Comparison of ENCODE assay signal across 9 cellular contexts in genomic region chr19:47274891-47275865, GRCh38. TPM values are rescaled to one million over a fixed set of nuclear protein-coding genes. Genes with fewer than 3 reads are reported as not detected.
DNase-seq lines count a peak whose midpoint lies in the region; ATAC-seq and TF ChIP-seq lines count a peak whose summit lies in the region.
"Had no signal": no experiment of that assay in that cellular context is flagged by ENCODE, and none has a peak within 500 bp of the region (broad histone marks: within the 10 kb centered on the region; RNA-seq: fewer than 3 reads in every experiment).

No MANE protein-coding gene starts in this region.

- ATAC-seq in GM19035 (IDR thresholded peaks at IDR 0.05; ENCODE audit: unreplicated experiment) (peak; percentile 30), lung (ENCODE audit: insufficient read depth, low FRiP score) (no peak)

- TF ChIP-seq CTCF in AG09309 (IDR thresholded peaks at IDR 0.05; ENCODE audit: control insufficient read depth, insufficient read depth, low read depth, low read length, missing control alignments) (no peak), MM.1S (IDR thresholded peaks at IDR 0.05; ENCODE audit: low read length) (no peak), cardiac fibroblast (IDR thresholded peaks at IDR 0.05; ENCODE audit: low read depth, low read length) (no peak), lung (IDR thresholded peaks at IDR 0.05; ENCODE audit: control extremely low read depth, extremely low read depth) (no peak), thyroid gland (IDR thresholded peaks at IDR 0.05) (no peak)

- H3K36me3 ChIP-seq in MM.1S (replicated peaks; ENCODE audit: insufficient read depth, low read length) (no peaks in the 10 kb centered on the region), lung (ENCODE audit: control insufficient read depth in 2 of 2, insufficient read depth in 2 of 2, low read length in 2 of 2) (peaks cover 7 to 16% of the 10 kb centered on the region in 2 donors), thyroid gland (peaks cover 12 to 16% of the 10 kb centered on the region in 2 donors)

- H2AFZ ChIP-seq in MM.1S (ENCODE audit: low read length), result no peak overlapping the region

- peaks cover 15% of the 10 kb centered on the region; the same call in 1 of the 2 replicates for H3F3A ChIP-seq in MM.1S (ENCODE audit: insufficient read depth, low read length)

- no peaks in the 10 kb centered on the region for H3K9me3 ChIP-seq in MM.1S (replicated peaks; ENCODE audit: insufficient read depth, low read length)
- no peaks in the 10 kb centered on the region for H3K9me3 ChIP-seq in lung (ENCODE audit: control insufficient read depth in 2 of 2, insufficient read depth in 1 of 2, low read length in 1 of 2)
- H3K9me3 ChIP-seq in thyroid gland, result no peaks in the 10 kb centered on the region

- no peak for TF ChIP-seq POLR2A in thyroid gland (IDR thresholded peaks at IDR 0.05)

- 9 to 12% methylated on average over 55 to 83 of the region's 83 CpGs for WGBS in lung, 2 donors
- WGBS in thyroid gland, 2 donors, result 25 to 33% methylated on average over 12 to 18 of the region's 83 CpGs

- H3K4me1 ChIP-seq in MM.1S (ENCODE audit: low read length) (no peaks in the 10 kb centered on the region), lung (ENCODE audit: control insufficient read depth in 2 of 2, insufficient read depth in 2 of 2, low read length in 2 of 2) (peaks cover 3 to 17% of the 10 kb centered on the region in 2 donors), thyroid gland (peaks cover 5 to 30% of the 10 kb centered on the region in 2 donors)

- no peaks in the 10 kb centered on the region for H3K79me2 ChIP-seq in MM.1S (ENCODE audit: low read length)

- intact Hi-C loops in thyroid gland (cut with DNase I), result no loop called here

- H3K27me3 ChIP-seq in MM.1S (replicated peaks; ENCODE audit: insufficient read depth, low read length) (no peaks in the 10 kb centered on the region), lung (ENCODE audit: control insufficient read depth, insufficient read depth) (no peaks in the 10 kb centered on the region), thyroid gland (no peaks in the 10 kb centered on the region)

- H3K27ac ChIP-seq in MM.1S (ENCODE audit: low read length) (no peak overlapping the region), lung (ENCODE audit: low read depth in 1 of 2, low read length in 1 of 2) (peak overlapping the region; percentile 58 to 78), thyroid gland (peak overlapping the region; percentile 42 to 77 (median 56))

- H3K9me2 ChIP-seq in MM.1S (replicated peaks; ENCODE audit: insufficient read depth, low read length), result no peaks in the 10 kb centered on the region

- no peak overlapping the region; the same call in 1 of the 2 replicates for H3K9ac ChIP-seq in MM.1S (ENCODE audit: low read length)

- H3K4me3 ChIP-seq in AG09309 (ENCODE audit: control insufficient read depth, low read depth, low read length) (peak overlapping the region; percentile 24), MM.1S (ENCODE audit: low read length) (peak overlapping the region; percentile 16; the same call in 1 of the 2 replicates), cardiac fibroblast (replicated peaks in 1 of 2; ENCODE audit: low read depth in 2 of 2, low read length in 2 of 2) (peak overlapping the region; percentile 51 to 53), lung (peak overlapping the region; percentile 29), thyroid gland (replicated peaks in 1 of 3) (peak overlapping the region in 2 of 3 donors; percentile 13 to 72)

- DNase-seq in AG09309 (ENCODE audit: low read depth) (no peak), MM.1S (no peak), cardiac fibroblast (ENCODE audit: low read depth in 2 of 2) (peak; percentile 24 to 31), lung (ENCODE audit: low spot score) (no peak), thyroid gland (peak; percentile 57 to 63), NCI-H2081 treated with DMSO at 0.1 percent for 48 hours (lab: John Stamatoyannopoulos, UW) (no peak), germinal center (ENCODE audit: low spot score) (no peak)

- no peaks in the 10 kb centered on the region for H4K20me1 ChIP-seq in MM.1S (ENCODE audit: insufficient read depth, low read length)

- H3K4me2 ChIP-seq in MM.1S (ENCODE audit: low read depth, low read length), result peak overlapping the region; percentile 50; the same call in 1 of the 2 replicates

RNA-seq across cellular contexts. Expression of gene INAFM1, which starts 0.5 kb away (rescaled TPM):
- total RNA-seq in lung (10 to 100 TPM in 1 of 2 donors, 1 to 10 TPM in 1; 2.4 to 33.5 TPM), thyroid gland (10 to 100 TPM in 1 of 4 donors, 1 to 10 TPM in 3; 4.3 to 10.6 (median 8.2) TPM)
- polyA plus RNA-seq in lung, result 10 to 100 TPM; 12.0 to 12.1 TPM

RNA-seq across cellular contexts. Expression of gene CCDC9, which starts 18.9 kb away (rescaled TPM):
- total RNA-seq in lung (10 to 100 TPM; 17.5 to 44.5 TPM), thyroid gland (10 to 100 TPM; 16.1 to 21.9 (median 17.8) TPM)
- polyA plus RNA-seq in lung, result 10 to 100 TPM; 30.0 to 39.1 TPM

RNA-seq across cellular contexts. Expression of gene C5AR1, which starts 34.5 kb away (rescaled TPM):
- 10 to 100 TPM in 1 of 2 donors, 1 to 10 TPM in 1; 9.6 to 81.2 TPM for total RNA-seq in lung
- 100 to 1,000 TPM in 1 of 2 donors, 1 to 10 TPM in 1; 9.4 to 156 TPM for polyA plus RNA-seq in lung
- total RNA-seq in thyroid gland, result 1 to 10 TPM; 1.2 to 3.5 (median 1.8) TPM
- total RNA-seq: myocyte had no signal

RNA-seq across cellular contexts. Expression of gene BBC3, which starts 44.2 kb away (rescaled TPM):
- 10 to 100 TPM in 1 of 2 donors, 1 to 10 TPM in 1; 4.1 to 10.8 TPM for total RNA-seq in lung
- polyA plus RNA-seq in lung, result 10 to 100 TPM; 18.8 to 22.0 TPM
- 1 to 10 TPM; 2.4 to 7.7 (median 4.9) TPM for total RNA-seq in thyroid gland

RNA-seq across cellular contexts. Expression of gene C5AR2, which starts 56.8 kb away (rescaled TPM):
- total RNA-seq in lung (10 to 100 TPM in 1 of 2 donors, 1 to 10 TPM in 1; 2.7 to 12.6 TPM), thyroid gland (1 to 10 TPM in 2 of 4 donors, under 1 TPM in 2; 0.11 to 3.8 (median 2.0) TPM)
- 10 to 100 TPM in 1 of 2 donors, 1 to 10 TPM in 1; 1.0 to 17.4 TPM for polyA plus RNA-seq in lung
- total RNA-seq: myocyte had no signal

Comparison
In these comparisons a context has a peak if more than half of its experiments do, and no peak if none do; other contexts are left out.
1. DNase-seq: peak in cardiac fibroblast (2 of 2) and thyroid gland (2 of 2); none in AG09309 (single experiment), MM.1S (single experiment), lung (single experiment), NCI-H2081 treated with DMSO at 0.1 percent for 48 hours (single experiment) and germinal center (single experiment).
2. Peak in every context shown above with its lines, with median percentiles within 50 percentile points of each other: H3K4me3 ChIP-seq.